In genomic region chr3:122705379-122705778, GRCh38 we compare ENCODE assay signal across 25 cellular contexts. TPM values are rescaled to one million over a fixed set of nuclear protein-coding genes. Genes with fewer than 3 reads are reported as not detected.
"Had no signal": no experiment of that assay in that cellular context is flagged by ENCODE, and none has a peak within 500 bp of the region (broad histone marks: within the 10 kb centered on the region; RNA-seq: fewer than 3 reads in every experiment).

No MANE protein-coding gene starts in this region.

- H3K27me3 Mint-ChIP-seq: naive thymus-derived CD4-positive, alpha-beta T cell; natural killer cell treated with Interleukin-12 subunit alpha and Interleukin-12 subunit beta and Interleukin-15 and Interleukin-18, amount 100 ng/mL, for 72 hours; progenitor cell of endocrine pancreas; stimulated activated memory B cell treated with anti-CD40 and anti-IgM and Interleukin-4, amounts not matched to agents 10 μg/mL and 1 μg/mL and 100 μg/mL, for 72 hours; stimulated activated naive CD8-positive, alpha-beta T cell treated with anti-CD3 and anti-CD28 coated beads, Interleukin-15, amount 100 ng/mL, for 72 hours had no signal

- H3K9me3 Mint-ChIP-seq: immature natural killer cell; naive thymus-derived CD4-positive, alpha-beta T cell; natural killer cell treated with Interleukin-12 subunit alpha and Interleukin-12 subunit beta and Interleukin-15 and Interleukin-18, amount 100 ng/mL, for 72 hours; stimulated activated memory B cell treated with anti-CD40 and anti-IgM and Interleukin-4, amounts not matched to agents 10 μg/mL and 1 μg/mL and 100 μg/mL, for 72 hours; stimulated activated naive CD8-positive, alpha-beta T cell treated with anti-CD3 and anti-CD28 coated beads, Interleukin-15, amount 100 ng/mL, for 72 hours had no signal

- FAIRE-seq: urothelium cell line had no signal

- H3K4me3 Mint-ChIP-seq: immature natural killer cell; naive thymus-derived CD4-positive, alpha-beta T cell; natural killer cell treated with Interleukin-12 subunit alpha and Interleukin-12 subunit beta and Interleukin-15 and Interleukin-18, amount 100 ng/mL, for 72 hours; stimulated activated memory B cell treated with anti-CD40 and anti-IgM and Interleukin-4, amounts not matched to agents 10 μg/mL and 1 μg/mL and 100 μg/mL, for 72 hours; stimulated activated naive CD8-positive, alpha-beta T cell treated with anti-CD3 and anti-CD28 coated beads, Interleukin-15, amount 100 ng/mL, for 72 hours had no signal

- ATAC-seq: mucosa of descending colon; naive thymus-derived CD4-positive, alpha-beta T cell; natural killer cell treated with Interleukin-12 subunit alpha and Interleukin-12 subunit beta and Interleukin-15 and Interleukin-18, amount 100 ng/mL, for 72 hours; right lobe of liver; stimulated activated memory B cell treated with anti-CD40 and anti-IgM and Interleukin-4, amounts not matched to agents 10 μg/mL and 1 μg/mL and 100 μg/mL, for 72 hours; stimulated activated naive CD8-positive, alpha-beta T cell treated with anti-CD3 and anti-CD28 coated beads, Interleukin-15, amount 100 ng/mL, for 72 hours; upper lobe of right lung had no signal

- DNase-seq: hypothalamus; immature natural killer cell; islet precursor cell; left ventricle myocardium inferior; midbrain; mucosa of descending colon; naive thymus-derived CD4-positive, alpha-beta T cell; ovary; right lobe of liver; stimulated activated CD4-positive, alpha-beta T cell treated with anti-CD3 and anti-CD28 coated beads, Interleukin-1b, Interleukin-23, amount 100 ng/mL, for 48 hours; stimulated activated CD4-positive, alpha-beta T cell treated with anti-CD3 and anti-CD28 coated beads, Interleukin-2, amount 100 ng/mL, for 48 hours; stimulated activated CD4-positive, alpha-beta T cell treated with anti-CD3 and anti-CD28 coated beads, Interleukin-4, amount 100 ng/mL, for 4 hours; stimulated activated CD8-positive, alpha-beta memory T cell treated with anti-CD3 and anti-CD28 coated beads, Interleukin-4, amount 100 ng/mL, for 48 hours; stimulated activated naive CD4-positive, alpha-beta T cell treated with Interleukin-2 at 50 U/mL for 16 hours; stimulated activated naive CD8-positive, alpha-beta T cell treated with anti-CD3 and anti-CD28 coated beads, Interleukin-15, amount 100 ng/mL, for 72 hours; substantia nigra; testis; thyroid gland; transverse colon; upper lobe of right lung had no signal

- H3K27ac Mint-ChIP-seq: natural killer cell treated with Interleukin-12 subunit alpha and Interleukin-12 subunit beta and Interleukin-15 and Interleukin-18, amount 100 ng/mL, for 72 hours; progenitor cell of endocrine pancreas; stimulated activated memory B cell treated with anti-CD40 and anti-IgM and Interleukin-4, amounts not matched to agents 10 μg/mL and 1 μg/mL and 100 μg/mL, for 72 hours; stimulated activated naive CD8-positive, alpha-beta T cell treated with anti-CD3 and anti-CD28 coated beads, Interleukin-15, amount 100 ng/mL, for 72 hours had no signal

RNA-seq across cellular contexts. Expression of gene PARP14, which starts 24.7 kb away (rescaled TPM):
- polyA plus RNA-seq: neural cell had no signal
